8 cellular contexts compared by ENCODE assay signal in the genomic region with DNA sequence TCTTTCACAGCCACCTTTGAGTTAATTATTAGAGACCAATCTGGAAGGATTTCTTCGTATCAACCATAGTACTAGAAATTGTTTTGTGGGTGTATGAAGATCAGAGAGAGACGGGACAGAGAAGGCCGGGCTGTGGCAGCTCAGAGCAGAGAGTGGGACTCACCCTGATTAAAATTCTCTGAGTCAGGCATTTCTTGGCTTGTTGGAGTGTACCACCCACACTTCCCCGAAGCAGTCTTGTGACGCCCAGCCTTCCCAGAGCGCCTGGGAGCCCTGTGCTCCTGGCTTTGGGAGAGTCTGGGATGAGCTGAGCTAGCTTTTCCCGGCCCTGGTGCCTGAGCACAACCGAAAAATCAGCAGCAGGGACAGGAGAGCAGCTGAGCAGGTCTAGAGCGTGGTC. TPM values are rescaled to one million over a fixed set of nuclear protein-coding genes. Genes with fewer than 3 reads are reported as not detected.
DNase-seq lines count a peak whose midpoint lies in the region; ATAC-seq and TF ChIP-seq lines count a peak whose summit lies in the region.

No MANE protein-coding gene starts in this region.

- CTCF ChIA-PET in WTC11 (lab: Charles Lee) = no interaction called here

- H3K27me3 Mint-ChIP-seq in WTC11 (ENCODE audit: low read depth) = no peaks in the 10 kb centered on the region
- H3K27me3 Mint-ChIP-seq in osteocyte (ENCODE audit: unreplicated experiment) = no peaks in the 10 kb centered on the region
- no peaks in the 10 kb centered on the region for H3K27me3 Mint-ChIP-seq in activated CD4-positive, alpha-beta T cell treated with anti-CD3 and anti-CD28 coated beads, Interleukin-2, amount 10 ng/mL, durations not matched to agents 24 days and 14 days

- H3K9me3 Mint-ChIP-seq in WTC11 (no peaks in the 10 kb centered on the region), osteocyte (ENCODE audit: unreplicated experiment) (no peaks in the 10 kb centered on the region)
- H3K9me3 Mint-ChIP-seq in activated CD4-positive, alpha-beta T cell treated with anti-CD3 and anti-CD28 coated beads, Interleukin-2, amount 10 ng/mL, durations not matched to agents 24 days and 14 days = no peaks in the 10 kb centered on the region

- H3K36me3 Mint-ChIP-seq in WTC11 (no peaks in the 10 kb centered on the region), osteocyte (ENCODE audit: unreplicated experiment) (peaks cover 8% of the 10 kb centered on the region)
- peaks cover 13% of the 10 kb centered on the region for H3K36me3 Mint-ChIP-seq in activated CD4-positive, alpha-beta T cell treated with anti-CD3 and anti-CD28 coated beads, Interleukin-2, amount 10 ng/mL, durations not matched to agents 24 days and 14 days (ENCODE audit: low read depth)

- intact Hi-C loops in activated CD4-positive, alpha-beta T cell treated with anti-CD3 and anti-CD28 coated beads, Interleukin-2, amount 10 ng/mL, durations not matched to agents 24 days and 14 days (cut with micrococcal nuclease) = no loop called here

- TF ChIP-seq CTCF in AG10803 (conservative IDR thresholded peaks at IDR 0.05; ENCODE audit: low read length) (no peak), WTC11 (IDR thresholded peaks at IDR 0.05) (no peak), osteocyte (IDR thresholded peaks at IDR 0.05) (no peak)

- H3K4me1 Mint-ChIP-seq in WTC11 = peaks cover 3% of the 10 kb centered on the region
- H3K4me1 Mint-ChIP-seq in osteocyte (ENCODE audit: unreplicated experiment) = peaks cover 26% of the 10 kb centered on the region
- H3K4me1 Mint-ChIP-seq in activated CD4-positive, alpha-beta T cell treated with anti-CD3 and anti-CD28 coated beads, Interleukin-2, amount 10 ng/mL, durations not matched to agents 24 days and 14 days = peaks cover 8% of the 10 kb centered on the region

- H3K4me3 Mint-ChIP-seq in WTC11 (no peak overlapping the region), osteocyte (ENCODE audit: unreplicated experiment) (peak overlapping the region; percentile 17)
- H3K4me3 Mint-ChIP-seq in activated CD4-positive, alpha-beta T cell treated with anti-CD3 and anti-CD28 coated beads, Interleukin-2, amount 10 ng/mL, durations not matched to agents 24 days and 14 days = no peak overlapping the region

- DNase-seq in AG10803 (ENCODE audit: low read depth) (peak; percentile 91), WTC11 (ENCODE audit: low spot score) (no peak), foreskin melanocyte (peak; percentile 63), osteocyte (ENCODE audit: extremely low spot score, unreplicated experiment) (no peak), NCI-H2107 (lab: John Stamatoyannopoulos, UW) (no peak)
- no peak for DNase-seq in activated CD4-positive, alpha-beta T cell treated with anti-CD3 and anti-CD28 coated beads, Interleukin-2, amount 10 ng/mL, durations not matched to agents 24 days and 14 days

- H3K4me3 ChIP-seq in AG10803 (ENCODE audit: low read length) = peak overlapping the region; percentile 39

- H3K27ac Mint-ChIP-seq in WTC11 (peak overlapping the region; percentile 85), osteocyte (ENCODE audit: unreplicated experiment) (peak overlapping the region; percentile 96)
- H3K27ac Mint-ChIP-seq in activated CD4-positive, alpha-beta T cell treated with anti-CD3 and anti-CD28 coated beads, Interleukin-2, amount 10 ng/mL, durations not matched to agents 24 days and 14 days = no peak overlapping the region

- POLR2A ChIA-PET in WTC11 (lab: Charles Lee) = interaction anchor here (0.5 kb wide), 1 partner anchor 1736 kb away, joined by 6 read pairs; a partner anchor contains a TSS

- ATAC-seq in WTC11 = no peak
- ATAC-seq in HG02623 (IDR thresholded peaks at IDR 0.05; ENCODE audit: unreplicated experiment) = no peak
- ATAC-seq in HG03439 (IDR thresholded peaks at IDR 0.05; ENCODE audit: unreplicated experiment) = no peak

TF ChIP-seq in WTC11, 78 proteins besides CTCF, POLR2A, EP300 and RAD21:
- no peak for TF ChIP-seq NR3C1 (CRISPR knock-in tag; conservative IDR thresholded peaks at IDR 0.05; ENCODE audit: low read depth)
- TF ChIP-seq, protein P1, sequence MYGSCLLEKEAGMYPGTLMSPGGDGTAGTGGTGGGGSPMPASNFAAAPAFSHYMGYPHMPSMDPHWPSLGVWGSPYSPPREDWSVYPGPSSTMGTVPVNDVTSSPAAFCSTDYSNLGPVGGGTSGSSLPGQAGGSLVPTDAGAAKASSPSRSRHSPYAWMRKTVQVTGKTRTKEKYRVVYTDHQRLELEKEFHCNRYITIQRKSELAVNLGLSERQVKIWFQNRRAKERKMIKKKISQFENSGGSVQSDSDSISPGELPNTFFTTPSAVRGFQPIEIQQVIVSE (CRISPR knock-in tag; IDR thresholded peaks at IDR 0.05; ENCODE audit: borderline replicate concordance) = no peak
- TF ChIP-seq, protein P2, sequence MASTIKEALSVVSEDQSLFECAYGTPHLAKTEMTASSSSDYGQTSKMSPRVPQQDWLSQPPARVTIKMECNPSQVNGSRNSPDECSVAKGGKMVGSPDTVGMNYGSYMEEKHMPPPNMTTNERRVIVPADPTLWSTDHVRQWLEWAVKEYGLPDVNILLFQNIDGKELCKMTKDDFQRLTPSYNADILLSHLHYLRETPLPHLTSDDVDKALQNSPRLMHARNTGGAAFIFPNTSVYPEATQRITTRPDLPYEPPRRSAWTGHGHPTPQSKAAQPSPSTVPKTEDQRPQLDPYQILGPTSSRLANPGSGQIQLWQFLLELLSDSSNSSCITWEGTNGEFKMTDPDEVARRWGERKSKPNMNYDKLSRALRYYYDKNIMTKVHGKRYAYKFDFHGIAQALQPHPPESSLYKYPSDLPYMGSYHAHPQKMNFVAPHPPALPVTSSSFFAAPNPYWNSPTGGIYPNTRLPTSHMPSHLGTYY (CRISPR knock-in tag; IDR thresholded peaks at IDR 0.05) = no peak
- no peak for TF ChIP-seq NFATC4 (CRISPR knock-in tag; IDR thresholded peaks at IDR 0.05)
- TF ChIP-seq ZNF121 (CRISPR knock-in tag; IDR thresholded peaks at IDR 0.05) = no peak
- TF ChIP-seq, protein P3, sequence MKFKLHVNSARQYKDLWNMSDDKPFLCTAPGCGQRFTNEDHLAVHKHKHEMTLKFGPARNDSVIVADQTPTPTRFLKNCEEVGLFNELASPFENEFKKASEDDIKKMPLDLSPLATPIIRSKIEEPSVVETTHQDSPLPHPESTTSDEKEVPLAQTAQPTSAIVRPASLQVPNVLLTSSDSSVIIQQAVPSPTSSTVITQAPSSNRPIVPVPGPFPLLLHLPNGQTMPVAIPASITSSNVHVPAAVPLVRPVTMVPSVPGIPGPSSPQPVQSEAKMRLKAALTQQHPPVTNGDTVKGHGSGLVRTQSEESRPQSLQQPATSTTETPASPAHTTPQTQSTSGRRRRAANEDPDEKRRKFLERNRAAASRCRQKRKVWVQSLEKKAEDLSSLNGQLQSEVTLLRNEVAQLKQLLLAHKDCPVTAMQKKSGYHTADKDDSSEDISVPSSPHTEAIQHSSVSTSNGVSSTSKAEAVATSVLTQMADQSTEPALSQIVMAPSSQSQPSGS (CRISPR knock-in tag; IDR thresholded peaks at IDR 0.05; ENCODE audit: borderline replicate concordance, low read depth) = no peak
- no peak for TF ChIP-seq RORB (CRISPR knock-in tag; IDR thresholded peaks at IDR 0.05)
- TF ChIP-seq ZNF671 (CRISPR knock-in tag; IDR thresholded peaks at IDR 0.05) = no peak
- TF ChIP-seq SMAD3 (CRISPR knock-in tag; IDR thresholded peaks at IDR 0.05; ENCODE audit: borderline replicate concordance) = no peak
- TF ChIP-seq, protein P4, sequence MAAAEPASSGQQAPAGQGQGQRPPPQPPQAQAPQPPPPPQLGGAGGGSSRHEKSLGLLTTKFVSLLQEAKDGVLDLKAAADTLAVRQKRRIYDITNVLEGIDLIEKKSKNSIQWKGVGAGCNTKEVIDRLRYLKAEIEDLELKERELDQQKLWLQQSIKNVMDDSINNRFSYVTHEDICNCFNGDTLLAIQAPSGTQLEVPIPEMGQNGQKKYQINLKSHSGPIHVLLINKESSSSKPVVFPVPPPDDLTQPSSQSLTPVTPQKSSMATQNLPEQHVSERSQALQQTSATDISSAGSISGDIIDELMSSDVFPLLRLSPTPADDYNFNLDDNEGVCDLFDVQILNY (CRISPR knock-in tag; IDR thresholded peaks at IDR 0.05) = no peak
- no peak for TF ChIP-seq FOXP1 (CRISPR knock-in tag; IDR thresholded peaks at IDR 0.05; ENCODE audit: borderline replicate concordance)
- no peak for TF ChIP-seq SMAD4 (CRISPR knock-in tag; IDR thresholded peaks at IDR 0.05)
- no peak for TF ChIP-seq NR1H2 (CRISPR knock-in tag; IDR thresholded peaks at IDR 0.05)
- TF ChIP-seq, protein P5, sequence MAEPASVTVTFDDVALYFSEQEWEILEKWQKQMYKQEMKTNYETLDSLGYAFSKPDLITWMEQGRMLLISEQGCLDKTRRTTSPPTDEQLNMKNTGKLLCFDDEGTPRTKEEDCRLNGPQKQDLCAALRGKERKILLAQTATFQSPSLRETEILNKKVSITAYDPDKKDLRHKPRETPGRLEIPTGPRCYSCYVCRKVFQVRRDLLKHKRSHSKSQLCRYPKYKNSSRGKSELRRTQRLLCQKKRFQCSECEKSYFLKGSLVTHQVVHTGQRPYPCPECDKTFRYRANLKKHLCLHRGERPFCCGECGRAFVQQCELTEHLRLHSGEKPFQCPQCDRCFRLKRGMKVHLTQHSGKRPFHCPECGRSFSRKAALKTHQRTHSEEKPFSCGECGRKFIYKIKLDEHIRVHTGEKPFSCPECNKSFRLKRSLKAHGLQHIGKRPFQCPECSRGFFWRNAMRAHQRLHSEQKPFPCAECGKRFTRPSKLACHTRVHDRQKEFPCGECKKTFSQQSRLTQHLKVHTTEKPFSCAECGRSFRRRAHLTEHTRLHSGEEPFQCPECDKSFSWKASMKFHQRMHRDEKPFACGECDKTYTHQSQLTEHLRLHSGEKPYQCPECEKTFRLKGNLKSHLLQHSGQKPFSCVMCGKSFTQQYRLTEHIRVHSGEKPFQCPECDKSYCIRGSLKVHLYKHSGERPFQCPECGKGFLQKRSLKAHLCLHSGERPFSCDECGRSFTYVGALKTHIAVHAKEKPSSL (CRISPR knock-in tag; conservative IDR thresholded peaks at IDR 0.05) = no peak
- no peak for TF ChIP-seq ZNF416 (CRISPR knock-in tag; IDR thresholded peaks at IDR 0.05)

RNA-seq across cellular contexts. Expression of a gene that starts 19.4 kb away (rescaled TPM):
- total RNA-seq in WTC11 (2021) (47.5 to 51.8 TPM (median 49.7 TPM) in 3 replicates), osteocyte (82.0 and 88.1 TPM in 2 replicates)
- total RNA-seq in activated CD4-positive, alpha-beta T cell treated with anti-CD3 and anti-CD28 coated beads, Interleukin-2, amount 10 ng/mL, durations not matched to agents 24 days and 14 days = 59.9 and 60.3 TPM in 2 replicates

RNA-seq across cellular contexts. Expression of a gene that starts 32.5 kb away (rescaled TPM):
- total RNA-seq in WTC11 (2021) = 0.82 to 2.0 TPM (median 1.1 TPM) in 3 replicates
- 1.3 and 2.8 TPM in 2 replicates for total RNA-seq in osteocyte
- total RNA-seq in activated CD4-positive, alpha-beta T cell treated with anti-CD3 and anti-CD28 coated beads, Interleukin-2, amount 10 ng/mL, durations not matched to agents 24 days and 14 days = 1.4 and 1.5 TPM in 2 replicates

RNA-seq across cellular contexts. Expression of a gene that starts 38.7 kb away (rescaled TPM):
- total RNA-seq in WTC11 (2021) = 0.48 to 1.4 TPM (median 0.94 TPM) in 3 replicates
- total RNA-seq in osteocyte = not detected in 2 replicates
- not detected in 2 replicates for total RNA-seq in activated CD4-positive, alpha-beta T cell treated with anti-CD3 and anti-CD28 coated beads, Interleukin-2, amount 10 ng/mL, durations not matched to agents 24 days and 14 days

RNA-seq across cellular contexts. Expression of a gene that starts 55.0 kb away (rescaled TPM):
- total RNA-seq in WTC11 (2021) (70.9 to 78.3 TPM (median 76.6 TPM) in 3 replicates), osteocyte (149 and 156 TPM in 2 replicates)
- not detected in 2 replicates for total RNA-seq in activated CD4-positive, alpha-beta T cell treated with anti-CD3 and anti-CD28 coated beads, Interleukin-2, amount 10 ng/mL, durations not matched to agents 24 days and 14 days

Comparison
In these comparisons a context has a peak if more than half of its experiments do, and no peak if none do; other contexts are left out.
1. DNase-seq: peak in AG10803 (single experiment) and foreskin melanocyte (single experiment); none in WTC11 (single experiment), osteocyte (single experiment), activated CD4-positive, alpha-beta T cell treated with anti-CD3 and anti-CD28 coated beads, Interleukin-2, amount 10 ng/mL, durations not matched to agents 24 days and 14 days (single experiment) and NCI-H2107 (single experiment).